In the genomic region with DNA sequence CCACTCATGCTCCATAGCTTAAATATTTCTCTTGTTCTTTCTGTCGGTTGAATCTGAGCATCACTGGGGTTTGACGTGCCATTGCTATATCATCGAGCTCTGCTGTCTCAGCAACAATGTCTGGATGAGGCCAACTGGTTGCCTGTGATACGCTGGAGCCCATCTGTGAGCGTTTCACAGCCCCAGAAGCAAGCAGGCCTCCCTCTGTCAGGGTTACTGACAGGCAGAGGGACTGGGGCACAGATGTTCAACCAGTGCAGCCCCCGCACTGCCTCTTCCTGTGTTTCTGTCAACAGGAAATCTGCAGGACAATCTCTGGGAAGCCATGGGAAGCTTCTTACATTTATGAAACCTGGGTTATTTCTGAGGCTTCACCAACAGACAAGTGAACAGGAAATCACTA, we compare ENCODE assay signal across 8 cellular contexts. TPM values are rescaled to one million over a fixed set of nuclear protein-coding genes. Genes with fewer than 3 reads are reported as not detected.
A peak's percentile ranks its signal among the peaks of the same experiment; 100 is the strongest.
DNase-seq lines count a peak whose midpoint lies in the region; ATAC-seq and TF ChIP-seq lines count a peak whose summit lies in the region.

No MANE protein-coding gene starts in this region.

- no peaks in the 10 kb centered on the region for H3K9me3 Mint-ChIP-seq in chondrocyte (ENCODE audit: low read depth)

- no peak overlapping the region for H3K23ac ChIP-seq in mesenchymal stem cell (ENCODE audit: low read length in 2 of 2)

- WGBS in mesenchymal stem cell = 6% methylated on average over 6 of the region's 6 CpGs
- WGBS in urinary bladder = 39% methylated on average over 6 of the region's 6 CpGs

- H3K4me2 ChIP-seq in mesenchymal stem cell (ENCODE audit: low read length, poor library complexity, severe bottlenecking) = no peak overlapping the region

- H2BK12ac ChIP-seq in mesenchymal stem cell (ENCODE audit: low read length in 2 of 2) = peak overlapping the region; percentile 2 to 33

- H2BK5ac ChIP-seq in mesenchymal stem cell (ENCODE audit: low read depth, low read length, poor library complexity, severe bottlenecking) = no peak overlapping the region

- peak overlapping the region in 1 of 2 experiments; percentile 9 for H3K4me3 ChIP-seq in mesenchymal stem cell (ENCODE audit: insufficient read depth in 1 of 2, low read depth in 1 of 2, low read length in 2 of 2)
- no peak overlapping the region for H3K4me3 ChIP-seq in urinary bladder (ENCODE audit: low read depth, low read length)

- H3K27ac ChIP-seq in mesenchymal stem cell (ENCODE audit: low read length, poor library complexity, severe bottlenecking) = peak overlapping the region; percentile 59
- peak overlapping the region; percentile 65 for H3K27ac ChIP-seq in urinary bladder (ENCODE audit: low read depth)

- H3K36me3 ChIP-seq in mesenchymal stem cell (ENCODE audit: control insufficient read depth in 1 of 2, insufficient read depth in 2 of 2, low read depth in 1 of 2, low read length in 2 of 2) = peaks cover 3 to 15% of the 10 kb centered on the region in 2 experiments
- no peaks in the 10 kb centered on the region for H3K36me3 ChIP-seq in urinary bladder (ENCODE audit: insufficient read depth)

- TF ChIP-seq CTCF in chondrocyte (IDR thresholded peaks at IDR 0.05) = no peak

- peak overlapping the region; percentile 52 to 66 for H3K4ac ChIP-seq in mesenchymal stem cell (ENCODE audit: low read depth in 1 of 2, low read length in 2 of 2)

- peak overlapping the region; percentile 13 for H2BK15ac ChIP-seq in mesenchymal stem cell (ENCODE audit: low read depth, poor library complexity, severe bottlenecking)

- H4K8ac ChIP-seq in mesenchymal stem cell (ENCODE audit: low read length) = peak overlapping the region; percentile 20

- H3K9ac ChIP-seq in mesenchymal stem cell (ENCODE audit: low read length) = peak overlapping the region; percentile 3

- H3K4me1 ChIP-seq in mesenchymal stem cell (ENCODE audit: control insufficient read depth, insufficient read depth, low read depth, low read length) (peaks cover 6% of the 10 kb centered on the region), urinary bladder (ENCODE audit: insufficient read depth) (no peaks in the 10 kb centered on the region)

- H4K91ac ChIP-seq in mesenchymal stem cell (ENCODE audit: low read length) = peak overlapping the region; percentile 75

- H3K36me3 Mint-ChIP-seq in chondrocyte (ENCODE audit: low read depth) = no peaks in the 10 kb centered on the region

- peak overlapping the region in 1 of 2 experiments; percentile 22 for H3K14ac ChIP-seq in mesenchymal stem cell (ENCODE audit: low read length in 2 of 2)

- H2AFZ ChIP-seq in mesenchymal stem cell (ENCODE audit: low read depth, low read length) = no peak overlapping the region

- H3K18ac ChIP-seq in mesenchymal stem cell (ENCODE audit: low read depth in 1 of 2, low read length in 2 of 2) = peak overlapping the region; percentile 78 to 82

- H2BK120ac ChIP-seq in mesenchymal stem cell (ENCODE audit: low read depth, low read length) = peak overlapping the region; percentile 76

- H3K4me1 Mint-ChIP-seq in chondrocyte (ENCODE audit: low read depth) = peaks cover 37% of the 10 kb centered on the region

- H3K27ac Mint-ChIP-seq in chondrocyte (ENCODE audit: unreplicated experiment) = peak overlapping the region; percentile 74

- no peak for ATAC-seq in GM19351 (IDR thresholded peaks at IDR 0.05; ENCODE audit: unreplicated experiment)

- no peaks in the 10 kb centered on the region for H3K79me1 ChIP-seq in mesenchymal stem cell (replicated peaks; ENCODE audit: low read length, poor library complexity, severe bottlenecking)

- H3K27me3 ChIP-seq in mesenchymal stem cell (ENCODE audit: control insufficient read depth in 1 of 2, insufficient read depth in 1 of 2, low read length in 2 of 2) = no peaks in the 10 kb centered on the region

- H3K9me3 ChIP-seq in mesenchymal stem cell (ENCODE audit: control insufficient read depth, low read length) = no peaks in the 10 kb centered on the region

- no peaks in the 10 kb centered on the region for H3K27me3 Mint-ChIP-seq in chondrocyte (ENCODE audit: low read depth)

- peak; percentile 85 for DNase-seq in DMS 273 treated with DMSO at 0.1 percent for 48 hours (lab: John Stamatoyannopoulos, UW)
- DNase-seq in LHCN-M2 (ENCODE audit: low read depth) = peak; percentile 49
- no peak for DNase-seq in chondrocyte (ENCODE audit: low spot score)
- peak; percentile 60 for DNase-seq in mesenchymal stem cell
- DNase-seq in stimulated activated CD4-positive, alpha-beta T cell treated with anti-CD3 and anti-CD28 coated beads, Interleukin-2, amount 100 ng/mL, for 24 hours = no peak
- DNase-seq in activated CD8-positive, alpha-beta memory T cell treated with anti-CD3 and anti-CD28 coated beads, Interleukin-2, amount 50 U/mL, for 48 hours = no peak

- H2AK5ac ChIP-seq in mesenchymal stem cell (ENCODE audit: low read length, severe bottlenecking) = peak overlapping the region; percentile 37

- no peak overlapping the region for H3K4me3 Mint-ChIP-seq in chondrocyte (ENCODE audit: unreplicated experiment)

RNA-seq across cellular contexts. Expression of gene DMAC2L, which starts 23.9 kb away (rescaled TPM):
- total RNA-seq in LHCN-M2 (2014; rRNA removed) (5.0 and 5.8 TPM in 2 replicates), chondrocyte (9.9 to 17.3 TPM (median 13.5 TPM) in 3 replicates), urinary bladder (11.4 TPM)
- 8.1 TPM for polyA plus RNA-seq in LHCN-M2 (2012)
- polyA plus RNA-seq in mesenchymal stem cell (2013, experiment 1 of 2) = 6.5 TPM
- 7.1 TPM for polyA plus RNA-seq in mesenchymal stem cell (2013, experiment 2 of 2)
- 15.7 TPM for polyA plus RNA-seq in urinary bladder

RNA-seq across cellular contexts. Expression of gene L2HGDH, which starts 24.0 kb away (rescaled TPM):
- 4.6 and 5.0 TPM in 2 replicates for total RNA-seq in LHCN-M2 (2014; rRNA removed)
- 1.6 TPM for polyA plus RNA-seq in LHCN-M2 (2012)
- total RNA-seq in chondrocyte = 5.4 to 5.9 TPM (median 5.8 TPM) in 3 replicates
- 2.1 TPM for polyA plus RNA-seq in mesenchymal stem cell (2013, experiment 1 of 2)
- 2.5 TPM for polyA plus RNA-seq in mesenchymal stem cell (2013, experiment 2 of 2)
- 6.7 TPM for total RNA-seq in urinary bladder
- polyA plus RNA-seq in urinary bladder = 4.3 TPM

Comparison
In these comparisons a context has a peak if more than half of its experiments do, and no peak if none do; other contexts are left out.
1. DNase-seq: peak in DMS 273 treated with DMSO at 0.1 percent for 48 hours (single experiment), LHCN-M2 (single experiment) and mesenchymal stem cell (single experiment); none in chondrocyte (single experiment), stimulated activated CD4-positive, alpha-beta T cell treated with anti-CD3 and anti-CD28 coated beads, Interleukin-2, amount 100 ng/mL, for 24 hours (0 of 2) and activated CD8-positive, alpha-beta memory T cell treated with anti-CD3 and anti-CD28 coated beads, Interleukin-2, amount 50 U/mL, for 48 hours (single experiment).